ENCODE assay signal across 14 cellular contexts in the genomic region with DNA sequence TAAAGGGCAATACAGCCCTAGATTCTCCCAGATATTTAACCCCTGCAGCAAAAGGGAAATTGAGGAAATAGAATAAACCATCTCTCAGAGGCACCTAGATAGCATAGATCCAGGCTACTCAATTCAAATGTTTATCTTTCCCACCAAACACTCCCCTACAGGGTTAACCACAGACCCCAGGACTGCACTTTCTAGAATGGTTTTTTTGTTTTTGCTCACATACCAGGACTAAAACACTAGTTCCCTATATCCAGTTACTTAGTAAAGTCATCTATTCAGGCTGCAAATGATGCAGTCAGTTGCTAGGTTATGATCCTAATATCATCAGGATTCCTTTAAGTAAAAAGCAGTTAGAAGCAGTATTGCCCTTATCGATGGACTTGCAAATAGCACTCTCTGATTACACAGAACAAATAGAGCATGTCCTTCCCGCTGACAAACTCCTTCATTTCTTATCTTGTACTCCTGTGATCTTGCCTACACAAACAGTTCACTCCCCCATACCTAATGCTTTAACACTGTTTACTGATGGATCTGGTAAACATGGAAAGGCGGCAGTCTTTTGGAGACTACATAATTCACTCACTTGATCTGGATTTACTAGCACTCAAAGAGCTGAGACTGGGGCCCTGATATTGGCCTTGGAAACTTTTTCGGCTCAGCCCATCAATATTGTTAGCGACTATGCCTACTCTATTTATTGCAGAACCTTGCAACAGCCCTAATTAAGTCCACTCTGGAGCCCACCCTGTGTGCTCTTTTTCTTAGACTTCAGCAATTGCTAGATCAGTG.
"Had no signal": no experiment of that assay in that cellular context is flagged by ENCODE, and none has a peak within 500 bp of the region (broad histone marks: within the 10 kb centered on the region; RNA-seq: fewer than 3 reads in every experiment).

No MANE protein-coding gene starts in this region.

- H3K4me3 ChIP-seq: psoas muscle, sigmoid colon, stomach, testis, upper lobe of left lung had no signal

- H3K27me3 ChIP-seq: sigmoid colon, stomach, testis, upper lobe of left lung had no signal

- H3K36me3 ChIP-seq: sigmoid colon, stomach, upper lobe of left lung had no signal

- H3K9me3 ChIP-seq: testis had no signal

- H3K27ac ChIP-seq: psoas muscle, sigmoid colon, stomach, testis, upper lobe of left lung had no signal

- H3K4me1 ChIP-seq: psoas muscle, sigmoid colon, stomach, testis, upper lobe of left lung had no signal

- DNase-seq: activated CD4-positive, alpha-beta T cell treated with anti-CD3 and anti-CD28 coated beads, Interleukin-2, amount 50 U/mL, for 48 hours; activated naive CD4-positive, alpha-beta T cell treated with Interleukin-2 at 50 U/mL for 16 hours; aorta; hippocampal formation; kidney; psoas muscle; sigmoid colon; stimulated activated CD4-positive, alpha-beta T cell treated with anti-CD3 and anti-CD28 coated beads, Interleukin-1b, Interleukin-23, amount 100 ng/mL, for 48 hours; stomach; T-cell; T1000; testis; upper lobe of left lung had no signal

- FAIRE-seq: endometrium, kidney had no signal
